ENCODE assay signal across 1 cellular context in the genomic region with DNA sequence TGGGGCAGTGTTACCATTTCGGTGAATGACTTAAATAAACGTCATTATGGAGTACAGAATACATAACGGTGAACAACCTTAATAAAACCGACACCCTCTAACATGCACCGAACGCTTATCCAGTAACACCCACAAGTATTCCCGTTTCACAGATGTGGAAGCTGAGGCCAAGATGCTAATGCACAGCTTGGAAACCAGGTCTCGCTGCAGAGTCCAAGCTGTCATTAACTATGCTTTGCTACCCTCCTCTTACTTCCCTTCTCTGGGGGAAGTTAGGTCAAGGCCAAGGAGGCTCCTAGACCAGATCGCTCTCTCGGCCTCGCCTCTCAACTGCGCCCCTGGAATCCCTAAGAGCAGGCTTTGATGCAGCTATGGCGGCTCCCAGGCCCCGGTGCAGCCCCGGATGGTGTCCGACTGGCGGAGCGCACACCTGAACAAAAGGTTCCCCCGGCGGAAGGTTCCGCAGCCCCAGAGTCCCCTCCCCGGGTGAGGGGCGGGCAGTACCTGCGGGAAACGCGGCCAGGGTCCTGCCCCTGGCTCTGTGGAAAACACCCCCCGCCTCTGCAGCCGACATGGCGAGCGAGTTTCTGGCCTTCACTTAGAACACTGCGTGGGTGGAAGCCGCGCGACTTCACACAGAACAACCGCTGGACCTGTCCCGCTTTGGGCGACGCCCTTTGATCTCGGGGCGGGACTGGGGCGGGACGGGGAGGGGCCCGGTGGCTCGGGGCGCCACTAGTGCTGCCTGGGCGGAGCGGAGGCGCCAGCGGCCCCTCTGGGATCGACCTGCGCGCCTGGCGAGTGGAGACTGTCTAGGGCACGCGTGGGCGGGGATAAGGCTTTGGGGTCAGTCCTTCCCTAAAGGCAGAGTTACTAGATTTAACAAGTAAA.
TF ChIP-seq lines count a peak whose summit lies in the region.

A gene with protein sequence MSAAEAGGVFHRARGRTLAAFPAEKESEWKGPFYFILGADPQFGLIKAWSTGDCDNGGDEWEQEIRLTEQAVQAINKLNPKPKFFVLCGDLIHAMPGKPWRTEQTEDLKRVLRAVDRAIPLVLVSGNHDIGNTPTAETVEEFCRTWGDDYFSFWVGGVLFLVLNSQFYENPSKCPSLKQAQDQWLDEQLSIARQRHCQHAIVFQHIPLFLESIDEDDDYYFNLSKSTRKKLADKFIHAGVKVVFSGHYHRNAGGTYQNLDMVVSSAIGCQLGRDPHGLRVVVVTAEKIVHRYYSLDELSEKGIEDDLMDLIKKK (minus strand): TSS at position 685 of the 891 bp plus-strand sequence. CDS start 111 bp downstream, at position 574.

TF ChIP-seq in K562, 482 proteins besides CTCF, POLR2A, EP300 and RAD21 (continued from another document and continues in another):
- TF ChIP-seq, protein P1, sequence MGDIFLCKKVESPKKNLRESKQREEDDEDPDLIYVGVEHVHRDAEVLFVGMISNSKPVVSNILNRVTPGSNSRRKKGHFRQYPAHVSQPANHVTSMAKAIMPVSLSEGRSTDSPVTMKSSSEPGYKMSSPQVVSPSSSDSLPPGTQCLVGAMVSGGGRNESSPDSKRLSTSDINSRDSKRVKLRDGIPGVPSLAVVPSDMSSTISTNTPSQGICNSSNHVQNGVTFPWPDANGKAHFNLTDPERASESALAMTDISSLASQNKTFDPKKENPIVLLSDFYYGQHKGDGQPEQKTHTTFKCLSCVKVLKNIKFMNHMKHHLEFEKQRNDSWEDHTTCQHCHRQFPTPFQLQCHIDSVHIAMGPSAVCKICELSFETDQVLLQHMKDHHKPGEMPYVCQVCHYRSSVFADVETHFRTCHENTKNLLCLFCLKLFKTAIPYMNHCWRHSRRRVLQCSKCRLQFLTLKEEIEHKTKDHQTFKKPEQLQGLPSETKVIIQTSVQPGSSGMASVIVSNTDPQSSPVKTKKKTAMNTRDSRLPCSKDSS (IDR thresholded peaks at IDR 0.05; ENCODE audit: low read depth, partially characterized antibody) = no peak
- no peak for TF ChIP-seq SMC3 (conservative IDR thresholded peaks at IDR 0.05; ENCODE audit: insufficient read depth, low read depth, low read length)
- TF ChIP-seq SNIP1 (IDR thresholded peaks at IDR 0.05; ENCODE audit: low read depth) = no peak
- TF ChIP-seq TARDBP (IDR thresholded peaks at IDR 0.05) = peak; percentile 83; the same call in 1 of the 2 replicates
- TF ChIP-seq, protein P2, sequence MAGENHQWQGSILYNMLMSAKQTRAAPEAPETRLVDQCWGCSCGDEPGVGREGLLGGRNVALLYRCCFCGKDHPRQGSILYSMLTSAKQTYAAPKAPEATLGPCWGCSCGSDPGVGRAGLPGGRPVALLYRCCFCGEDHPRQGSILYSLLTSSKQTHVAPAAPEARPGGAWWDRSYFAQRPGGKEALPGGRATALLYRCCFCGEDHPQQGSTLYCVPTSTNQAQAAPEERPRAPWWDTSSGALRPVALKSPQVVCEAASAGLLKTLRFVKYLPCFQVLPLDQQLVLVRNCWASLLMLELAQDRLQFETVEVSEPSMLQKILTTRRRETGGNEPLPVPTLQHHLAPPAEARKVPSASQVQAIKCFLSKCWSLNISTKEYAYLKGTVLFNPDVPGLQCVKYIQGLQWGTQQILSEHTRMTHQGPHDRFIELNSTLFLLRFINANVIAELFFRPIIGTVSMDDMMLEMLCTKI (IDR thresholded peaks at IDR 0.05; ENCODE audit: partially characterized antibody) = no peak
- peak; percentile 45 for TF ChIP-seq ARID1B (IDR thresholded peaks at IDR 0.05)
- TF ChIP-seq PHF21A (IDR thresholded peaks at IDR 0.05; ENCODE audit: borderline replicate concordance, low read depth) = peak; percentile 78; the same call in 1 of the 2 replicates
- no peak for TF ChIP-seq ERF (CRISPR knock-in tag; IDR thresholded peaks at IDR 0.05)
- TF ChIP-seq SRSF9 (IDR thresholded peaks at IDR 0.05; ENCODE audit: borderline replicate concordance, low read depth, low read length) = no peak
- TF ChIP-seq, protein P3, sequence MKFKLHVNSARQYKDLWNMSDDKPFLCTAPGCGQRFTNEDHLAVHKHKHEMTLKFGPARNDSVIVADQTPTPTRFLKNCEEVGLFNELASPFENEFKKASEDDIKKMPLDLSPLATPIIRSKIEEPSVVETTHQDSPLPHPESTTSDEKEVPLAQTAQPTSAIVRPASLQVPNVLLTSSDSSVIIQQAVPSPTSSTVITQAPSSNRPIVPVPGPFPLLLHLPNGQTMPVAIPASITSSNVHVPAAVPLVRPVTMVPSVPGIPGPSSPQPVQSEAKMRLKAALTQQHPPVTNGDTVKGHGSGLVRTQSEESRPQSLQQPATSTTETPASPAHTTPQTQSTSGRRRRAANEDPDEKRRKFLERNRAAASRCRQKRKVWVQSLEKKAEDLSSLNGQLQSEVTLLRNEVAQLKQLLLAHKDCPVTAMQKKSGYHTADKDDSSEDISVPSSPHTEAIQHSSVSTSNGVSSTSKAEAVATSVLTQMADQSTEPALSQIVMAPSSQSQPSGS (CRISPR knock-in tag; IDR thresholded peaks at IDR 0.05) = no peak
- TF ChIP-seq BDP1 (IDR thresholded peaks at IDR 0.05; ENCODE audit: insufficient read depth, insufficient read length) = no peak
- TF ChIP-seq KLF13 (tag; IDR thresholded peaks at IDR 0.05; ENCODE audit: borderline replicate concordance, low read depth) = peak; percentile 25; the same call in 1 of the 2 replicates
- TF ChIP-seq, protein P4, sequence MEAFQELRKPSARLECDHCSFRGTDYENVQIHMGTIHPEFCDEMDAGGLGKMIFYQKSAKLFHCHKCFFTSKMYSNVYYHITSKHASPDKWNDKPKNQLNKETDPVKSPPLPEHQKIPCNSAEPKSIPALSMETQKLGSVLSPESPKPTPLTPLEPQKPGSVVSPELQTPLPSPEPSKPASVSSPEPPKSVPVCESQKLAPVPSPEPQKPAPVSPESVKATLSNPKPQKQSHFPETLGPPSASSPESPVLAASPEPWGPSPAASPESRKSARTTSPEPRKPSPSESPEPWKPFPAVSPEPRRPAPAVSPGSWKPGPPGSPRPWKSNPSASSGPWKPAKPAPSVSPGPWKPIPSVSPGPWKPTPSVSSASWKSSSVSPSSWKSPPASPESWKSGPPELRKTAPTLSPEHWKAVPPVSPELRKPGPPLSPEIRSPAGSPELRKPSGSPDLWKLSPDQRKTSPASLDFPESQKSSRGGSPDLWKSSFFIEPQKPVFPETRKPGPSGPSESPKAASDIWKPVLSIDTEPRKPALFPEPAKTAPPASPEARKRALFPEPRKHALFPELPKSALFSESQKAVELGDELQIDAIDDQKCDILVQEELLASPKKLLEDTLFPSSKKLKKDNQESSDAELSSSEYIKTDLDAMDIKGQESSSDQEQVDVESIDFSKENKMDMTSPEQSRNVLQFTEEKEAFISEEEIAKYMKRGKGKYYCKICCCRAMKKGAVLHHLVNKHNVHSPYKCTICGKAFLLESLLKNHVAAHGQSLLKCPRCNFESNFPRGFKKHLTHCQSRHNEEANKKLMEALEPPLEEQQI (IDR thresholded peaks at IDR 0.05) = peak; percentile 74; the same call in 1 of the 2 replicates
- no peak for TF ChIP-seq ZKSCAN3 (CRISPR knock-in tag; IDR thresholded peaks at IDR 0.05)
- peak; percentile 27; the same call in 1 of the 2 replicates for TF ChIP-seq TAL1 (IDR thresholded peaks at IDR 0.05)
- TF ChIP-seq, protein P5, sequence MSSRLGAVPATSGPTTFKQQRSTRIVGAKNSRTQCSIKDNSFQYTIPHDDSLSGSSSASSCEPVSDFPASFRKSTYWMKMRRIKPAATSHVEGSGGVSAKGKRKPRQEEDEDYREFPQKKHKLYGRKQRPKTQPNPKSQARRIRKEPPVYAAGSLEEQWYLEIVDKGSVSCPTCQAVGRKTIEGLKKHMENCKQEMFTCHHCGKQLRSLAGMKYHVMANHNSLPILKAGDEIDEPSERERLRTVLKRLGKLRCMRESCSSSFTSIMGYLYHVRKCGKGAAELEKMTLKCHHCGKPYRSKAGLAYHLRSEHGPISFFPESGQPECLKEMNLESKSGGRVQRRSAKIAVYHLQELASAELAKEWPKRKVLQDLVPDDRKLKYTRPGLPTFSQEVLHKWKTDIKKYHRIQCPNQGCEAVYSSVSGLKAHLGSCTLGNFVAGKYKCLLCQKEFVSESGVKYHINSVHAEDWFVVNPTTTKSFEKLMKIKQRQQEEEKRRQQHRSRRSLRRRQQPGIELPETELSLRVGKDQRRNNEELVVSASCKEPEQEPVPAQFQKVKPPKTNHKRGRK (tag; IDR thresholded peaks at IDR 0.05) = no peak
- TF ChIP-seq, protein P6, sequence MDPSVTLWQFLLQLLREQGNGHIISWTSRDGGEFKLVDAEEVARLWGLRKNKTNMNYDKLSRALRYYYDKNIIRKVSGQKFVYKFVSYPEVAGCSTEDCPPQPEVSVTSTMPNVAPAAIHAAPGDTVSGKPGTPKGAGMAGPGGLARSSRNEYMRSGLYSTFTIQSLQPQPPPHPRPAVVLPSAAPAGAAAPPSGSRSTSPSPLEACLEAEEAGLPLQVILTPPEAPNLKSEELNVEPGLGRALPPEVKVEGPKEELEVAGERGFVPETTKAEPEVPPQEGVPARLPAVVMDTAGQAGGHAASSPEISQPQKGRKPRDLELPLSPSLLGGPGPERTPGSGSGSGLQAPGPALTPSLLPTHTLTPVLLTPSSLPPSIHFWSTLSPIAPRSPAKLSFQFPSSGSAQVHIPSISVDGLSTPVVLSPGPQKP (CRISPR knock-in tag; IDR thresholded peaks at IDR 0.05) = no peak
- TF ChIP-seq, protein P7, sequence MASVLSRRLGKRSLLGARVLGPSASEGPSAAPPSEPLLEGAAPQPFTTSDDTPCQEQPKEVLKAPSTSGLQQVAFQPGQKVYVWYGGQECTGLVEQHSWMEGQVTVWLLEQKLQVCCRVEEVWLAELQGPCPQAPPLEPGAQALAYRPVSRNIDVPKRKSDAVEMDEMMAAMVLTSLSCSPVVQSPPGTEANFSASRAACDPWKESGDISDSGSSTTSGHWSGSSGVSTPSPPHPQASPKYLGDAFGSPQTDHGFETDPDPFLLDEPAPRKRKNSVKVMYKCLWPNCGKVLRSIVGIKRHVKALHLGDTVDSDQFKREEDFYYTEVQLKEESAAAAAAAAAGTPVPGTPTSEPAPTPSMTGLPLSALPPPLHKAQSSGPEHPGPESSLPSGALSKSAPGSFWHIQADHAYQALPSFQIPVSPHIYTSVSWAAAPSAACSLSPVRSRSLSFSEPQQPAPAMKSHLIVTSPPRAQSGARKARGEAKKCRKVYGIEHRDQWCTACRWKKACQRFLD (CRISPR knock-in tag; IDR thresholded peaks at IDR 0.05) = no peak
- TF ChIP-seq, protein P8, sequence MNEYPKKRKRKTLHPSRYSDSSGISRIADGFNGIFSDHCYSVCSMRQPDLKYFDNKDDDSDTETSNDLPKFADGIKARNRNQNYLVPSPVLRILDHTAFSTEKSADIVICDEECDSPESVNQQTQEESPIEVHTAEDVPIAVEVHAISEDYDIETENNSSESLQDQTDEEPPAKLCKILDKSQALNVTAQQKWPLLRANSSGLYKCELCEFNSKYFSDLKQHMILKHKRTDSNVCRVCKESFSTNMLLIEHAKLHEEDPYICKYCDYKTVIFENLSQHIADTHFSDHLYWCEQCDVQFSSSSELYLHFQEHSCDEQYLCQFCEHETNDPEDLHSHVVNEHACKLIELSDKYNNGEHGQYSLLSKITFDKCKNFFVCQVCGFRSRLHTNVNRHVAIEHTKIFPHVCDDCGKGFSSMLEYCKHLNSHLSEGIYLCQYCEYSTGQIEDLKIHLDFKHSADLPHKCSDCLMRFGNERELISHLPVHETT (CRISPR knock-in tag; conservative IDR thresholded peaks at IDR 0.05 in 1 of 2, IDR thresholded peaks at IDR 0.05 in 1 of 2) = peak in 1 of 2 experiments; percentile 96; a peak in 2 of 4 replicates
- TF ChIP-seq SMAD1 (IDR thresholded peaks at IDR 0.05; ENCODE audit: low read depth, low read length, partially characterized antibody) = peak; percentile 17
- peak; percentile 88 for TF ChIP-seq SMAD4 (CRISPR knock-in tag; conservative IDR thresholded peaks at IDR 0.05)
- TF ChIP-seq, protein P9, sequence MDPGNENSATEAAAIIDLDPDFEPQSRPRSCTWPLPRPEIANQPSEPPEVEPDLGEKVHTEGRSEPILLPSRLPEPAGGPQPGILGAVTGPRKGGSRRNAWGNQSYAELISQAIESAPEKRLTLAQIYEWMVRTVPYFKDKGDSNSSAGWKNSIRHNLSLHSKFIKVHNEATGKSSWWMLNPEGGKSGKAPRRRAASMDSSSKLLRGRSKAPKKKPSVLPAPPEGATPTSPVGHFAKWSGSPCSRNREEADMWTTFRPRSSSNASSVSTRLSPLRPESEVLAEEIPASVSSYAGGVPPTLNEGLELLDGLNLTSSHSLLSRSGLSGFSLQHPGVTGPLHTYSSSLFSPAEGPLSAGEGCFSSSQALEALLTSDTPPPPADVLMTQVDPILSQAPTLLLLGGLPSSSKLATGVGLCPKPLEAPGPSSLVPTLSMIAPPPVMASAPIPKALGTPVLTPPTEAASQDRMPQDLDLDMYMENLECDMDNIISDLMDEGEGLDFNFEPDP (CRISPR knock-in tag; IDR thresholded peaks at IDR 0.05) = 0 out of 2 replicates have a peak, but pooled peaks have one; percentile 22
- TF ChIP-seq HLTF (IDR thresholded peaks at IDR 0.05) = 0 out of 2 replicates have a peak, but pooled peaks have one; percentile 47
- peak; percentile 83; the same call in 1 of the 2 replicates for TF ChIP-seq HDGF (IDR thresholded peaks at IDR 0.05)
- TF ChIP-seq HNRNPH1 (optimal IDR thresholded peaks at IDR 0.05; ENCODE audit: low read depth, low read length) = no peak
- no peak for TF ChIP-seq NFE2 (IDR thresholded peaks at IDR 0.05; ENCODE audit: low read depth)
- TF ChIP-seq ELF4 (CRISPR knock-in tag; IDR thresholded peaks at IDR 0.05) = 0 out of 2 replicates have a peak, but pooled peaks have one; percentile 21
- TF ChIP-seq STAT5B (CRISPR knock-in tag; IDR thresholded peaks at IDR 0.05) = no peak
- TF ChIP-seq ESRRA (IDR thresholded peaks at IDR 0.05; ENCODE audit: borderline replicate concordance, low read depth) = 0 out of 2 replicates have a peak, but pooled peaks have one; percentile 91
- TF ChIP-seq POLR2H (tag; IDR thresholded peaks at IDR 0.05; ENCODE audit: low read depth) = peak; percentile 64; the same call in 1 of the 2 replicates
- TF ChIP-seq, protein P10, sequence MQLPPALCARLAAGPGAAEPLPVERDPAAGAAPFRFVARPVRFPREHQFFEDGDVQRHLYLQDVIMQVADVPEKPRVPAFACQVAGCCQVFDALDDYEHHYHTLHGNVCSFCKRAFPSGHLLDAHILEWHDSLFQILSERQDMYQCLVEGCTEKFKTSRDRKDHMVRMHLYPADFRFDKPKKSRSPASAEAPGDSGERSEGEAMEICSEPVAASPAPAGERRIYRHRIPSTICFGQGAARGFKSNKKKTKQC (CRISPR knock-in tag; IDR thresholded peaks at IDR 0.05) = peak; percentile 69
- no peak for TF ChIP-seq ZNF764 (CRISPR knock-in tag; IDR thresholded peaks at IDR 0.05; ENCODE audit: low read depth)
- no peak for TF ChIP-seq ZZZ3 (IDR thresholded peaks at IDR 0.05)
- TF ChIP-seq BMI1 (IDR thresholded peaks at IDR 0.05; ENCODE audit: low read length) = no peak
- peak; percentile 58 for TF ChIP-seq NFIC (IDR thresholded peaks at IDR 0.05)
- TF ChIP-seq MAFF (IDR thresholded peaks at IDR 0.05; ENCODE audit: low read length) = no peak
- peak in 1 of 2 experiments; percentile 81; a peak in 1 of 4 replicates for TF ChIP-seq KDM4B (IDR thresholded peaks at IDR 0.05; ENCODE audit: borderline replicate concordance in 2 of 2, low read depth in 1 of 2)
- peak; percentile 97 for TF ChIP-seq KLF1 (tag; IDR thresholded peaks at IDR 0.05)
- TF ChIP-seq MCM7 (IDR thresholded peaks at IDR 0.05) = no peak
- TF ChIP-seq CCNT2 (IDR thresholded peaks at IDR 0.05; ENCODE audit: borderline replicate concordance, extremely low read depth, insufficient read length, low read depth, low read length) = peak; percentile 82
- TF ChIP-seq FOXP1 (CRISPR knock-in tag; IDR thresholded peaks at IDR 0.05) = peak; percentile 69
